ENCODE assay signal across 11 cellular contexts in the genomic region with DNA sequence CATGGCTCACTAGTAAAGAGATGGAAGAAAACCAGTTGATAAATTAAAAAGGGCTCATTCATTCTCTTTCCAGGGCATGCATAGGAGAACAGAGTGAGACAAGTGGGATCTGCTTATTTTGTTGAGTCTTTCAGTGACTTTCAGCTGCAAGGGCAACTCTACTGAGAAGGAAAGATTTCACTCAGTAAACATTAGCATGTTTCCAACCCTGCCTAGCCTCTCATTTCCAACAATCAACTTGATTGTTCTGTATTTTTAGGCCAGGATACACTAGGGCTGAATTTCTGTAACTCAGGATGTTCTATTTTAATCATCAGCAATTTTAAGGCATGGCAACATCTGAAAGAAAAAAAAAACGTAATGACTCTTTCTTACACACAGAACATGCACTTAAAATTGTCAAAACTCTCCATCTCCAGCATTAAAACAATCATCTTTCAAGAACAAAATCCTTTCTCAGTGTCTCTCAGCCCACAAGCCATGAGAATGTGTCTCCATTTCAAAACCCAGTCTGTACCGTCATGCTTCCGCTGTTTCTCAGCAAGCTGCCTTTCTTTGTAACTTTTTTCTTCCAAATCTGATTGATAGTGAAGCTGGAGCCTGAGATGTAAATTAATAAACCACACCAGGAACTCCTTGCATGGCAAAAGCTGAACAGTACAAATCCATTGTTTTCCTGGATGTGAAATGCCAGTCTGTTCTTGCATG.
DNase-seq lines count a peak whose midpoint lies in the region; ATAC-seq, FAIRE-seq and TF ChIP-seq lines count a peak whose summit lies in the region.
"Had no signal": no experiment of that assay in that cellular context is flagged by ENCODE, and none has a peak within 500 bp of the region (broad histone marks: within the 10 kb centered on the region; RNA-seq: fewer than 3 reads in every experiment).

No MANE protein-coding gene starts in this region.

- H3K4me3 Mint-ChIP-seq in stimulated activated naive CD8-positive, alpha-beta T cell treated with anti-CD3 and anti-CD28 coated beads, Interleukin-15, Interleukin-2, amounts not matched to agents 100 ng/mL and 50 ng/mL, for 24 hours: peak overlapping the region; percentile 8
- H3K4me3 Mint-ChIP-seq in brain: peak overlapping the region in 2 of 5 experiments; percentile 0

- no peak for ATAC-seq in stimulated activated naive CD8-positive, alpha-beta T cell treated with anti-CD3 and anti-CD28 coated beads, Interleukin-15, Interleukin-2, amounts not matched to agents 100 U/mL and 50 U/mL, for 24 hours

- H3K27ac ChIP-seq in vagina: peak overlapping the region; percentile 56

- no peaks in the 10 kb centered on the region for H3K9me3 Mint-ChIP-seq in stimulated activated naive CD8-positive, alpha-beta T cell treated with anti-CD3 and anti-CD28 coated beads, Interleukin-15, Interleukin-2, amounts not matched to agents 100 ng/mL and 50 ng/mL, for 24 hours
- no peaks in the 10 kb centered on the region for H3K9me3 Mint-ChIP-seq in brain

- no peak for FAIRE-seq in frontal cortex (lab: Jason Lieb, UNC)
- FAIRE-seq: islet of Langerhans, TTC549 had no signal

- no peaks in the 10 kb centered on the region for H3K27me3 ChIP-seq in vagina

- peaks cover 0 to 50% of the 10 kb centered on the region in 2 donors for H3K36me3 ChIP-seq in vagina

- H3K27ac Mint-ChIP-seq in stimulated activated naive CD8-positive, alpha-beta T cell treated with anti-CD3 and anti-CD28 coated beads, Interleukin-15, Interleukin-2, amounts not matched to agents 100 ng/mL and 50 ng/mL, for 24 hours: peak overlapping the region; percentile 77
- H3K27ac Mint-ChIP-seq in brain: peak overlapping the region; percentile 2 to 73 (median 60)

- peaks cover 88% of the 10 kb centered on the region for H3K36me3 Mint-ChIP-seq in stimulated activated naive CD8-positive, alpha-beta T cell treated with anti-CD3 and anti-CD28 coated beads, Interleukin-15, Interleukin-2, amounts not matched to agents 100 ng/mL and 50 ng/mL, for 24 hours (ENCODE audit: low read depth)
- no peaks in the 10 kb centered on the region for H3K36me3 Mint-ChIP-seq in brain

- intact Hi-C loops in vagina (cut with DNase I): no loop called here

- DNase-seq in stimulated activated naive CD8-positive, alpha-beta T cell treated with anti-CD3 and anti-CD28 coated beads, Interleukin-15, Interleukin-2, amounts not matched to agents 100 U/mL and 50 U/mL, for 24 hours: no peak
- DNase-seq in midbrain (lab: John Stamatoyannopoulos, UW) (peak; percentile 44), vagina (ENCODE audit: extremely low spot score in 2 of 2) (no peak), mucosa of gallbladder (ENCODE audit: low spot score) (no peak), frontal cortex (ENCODE audit: low spot score in 2 of 2) (no peak), NCI-H446 treated with DMSO at 0.1 percent for 48 hours (lab: John Stamatoyannopoulos, UW) (no peak)
- DNase-seq: NCI-H1105 treated with DMSO at 0.1 percent for 48 hours had no signal

- H3K4me3 ChIP-seq in vagina: no peak overlapping the region

- no peak for TF ChIP-seq POLR2A in vagina (IDR thresholded peaks at IDR 0.05)

- peaks cover 52% of the 10 kb centered on the region for H3K4me1 ChIP-seq in vagina

- no peaks in the 10 kb centered on the region for H3K9me3 ChIP-seq in vagina

- no peaks in the 10 kb centered on the region for H3K27me3 Mint-ChIP-seq in stimulated activated naive CD8-positive, alpha-beta T cell treated with anti-CD3 and anti-CD28 coated beads, Interleukin-15, Interleukin-2, amounts not matched to agents 100 ng/mL and 50 ng/mL, for 24 hours
- peaks cover 3% of the 10 kb centered on the region for H3K27me3 Mint-ChIP-seq in brain

- TF ChIP-seq CTCF in brain (conservative IDR thresholded peaks at IDR 0.05) (no peak), vagina (IDR thresholded peaks at IDR 0.05) (no peak)

- peaks cover 37% of the 10 kb centered on the region for H3K4me1 Mint-ChIP-seq in stimulated activated naive CD8-positive, alpha-beta T cell treated with anti-CD3 and anti-CD28 coated beads, Interleukin-15, Interleukin-2, amounts not matched to agents 100 ng/mL and 50 ng/mL, for 24 hours (ENCODE audit: low read depth)
- peaks cover 69% of the 10 kb centered on the region for H3K4me1 Mint-ChIP-seq in brain
